1 cellular context compared by ENCODE assay signal in genomic region chr2:202265467-202266277, GRCh38.
TF ChIP-seq lines count a peak whose summit lies in the region.

Gene NOP58 (plus strand): TSS chr2:202265763. CDS start chr2:202265942, 179 bp downstream.

TF ChIP-seq in GM12878, 131 proteins besides CTCF, POLR2A, EP300 and RAD21 (continued from another document and continues in another):
- TF ChIP-seq CUX1 (IDR thresholded peaks at IDR 0.05; ENCODE audit: insufficient replicate concordance, low read depth, low read length) = no peak
- no peak for TF ChIP-seq KLF5 (IDR thresholded peaks at IDR 0.05; ENCODE audit: partially characterized antibody)
- no peak for TF ChIP-seq HDAC2 (IDR thresholded peaks at IDR 0.05)
- TF ChIP-seq LARP7 (IDR thresholded peaks at IDR 0.05) = peak; percentile 95
- TF ChIP-seq, protein P1, sequence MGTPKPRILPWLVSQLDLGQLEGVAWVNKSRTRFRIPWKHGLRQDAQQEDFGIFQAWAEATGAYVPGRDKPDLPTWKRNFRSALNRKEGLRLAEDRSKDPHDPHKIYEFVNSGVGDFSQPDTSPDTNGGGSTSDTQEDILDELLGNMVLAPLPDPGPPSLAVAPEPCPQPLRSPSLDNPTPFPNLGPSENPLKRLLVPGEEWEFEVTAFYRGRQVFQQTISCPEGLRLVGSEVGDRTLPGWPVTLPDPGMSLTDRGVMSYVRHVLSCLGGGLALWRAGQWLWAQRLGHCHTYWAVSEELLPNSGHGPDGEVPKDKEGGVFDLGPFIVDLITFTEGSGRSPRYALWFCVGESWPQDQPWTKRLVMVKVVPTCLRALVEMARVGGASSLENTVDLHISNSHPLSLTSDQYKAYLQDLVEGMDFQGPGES (IDR thresholded peaks at IDR 0.05) = no peak
- peak; percentile 36; the same call in 1 of the 2 replicates for TF ChIP-seq HDGF (IDR thresholded peaks at IDR 0.05)
- TF ChIP-seq E2F8 (IDR thresholded peaks at IDR 0.05; ENCODE audit: low read depth, partially characterized antibody) = peak; percentile 100
- 0 out of 2 replicates have a peak, but pooled peaks have one; percentile 14 for TF ChIP-seq KAT2A (conservative IDR thresholded peaks at IDR 0.05; ENCODE audit: control insufficient read depth, low read depth, low read length)
- TF ChIP-seq, protein P2, sequence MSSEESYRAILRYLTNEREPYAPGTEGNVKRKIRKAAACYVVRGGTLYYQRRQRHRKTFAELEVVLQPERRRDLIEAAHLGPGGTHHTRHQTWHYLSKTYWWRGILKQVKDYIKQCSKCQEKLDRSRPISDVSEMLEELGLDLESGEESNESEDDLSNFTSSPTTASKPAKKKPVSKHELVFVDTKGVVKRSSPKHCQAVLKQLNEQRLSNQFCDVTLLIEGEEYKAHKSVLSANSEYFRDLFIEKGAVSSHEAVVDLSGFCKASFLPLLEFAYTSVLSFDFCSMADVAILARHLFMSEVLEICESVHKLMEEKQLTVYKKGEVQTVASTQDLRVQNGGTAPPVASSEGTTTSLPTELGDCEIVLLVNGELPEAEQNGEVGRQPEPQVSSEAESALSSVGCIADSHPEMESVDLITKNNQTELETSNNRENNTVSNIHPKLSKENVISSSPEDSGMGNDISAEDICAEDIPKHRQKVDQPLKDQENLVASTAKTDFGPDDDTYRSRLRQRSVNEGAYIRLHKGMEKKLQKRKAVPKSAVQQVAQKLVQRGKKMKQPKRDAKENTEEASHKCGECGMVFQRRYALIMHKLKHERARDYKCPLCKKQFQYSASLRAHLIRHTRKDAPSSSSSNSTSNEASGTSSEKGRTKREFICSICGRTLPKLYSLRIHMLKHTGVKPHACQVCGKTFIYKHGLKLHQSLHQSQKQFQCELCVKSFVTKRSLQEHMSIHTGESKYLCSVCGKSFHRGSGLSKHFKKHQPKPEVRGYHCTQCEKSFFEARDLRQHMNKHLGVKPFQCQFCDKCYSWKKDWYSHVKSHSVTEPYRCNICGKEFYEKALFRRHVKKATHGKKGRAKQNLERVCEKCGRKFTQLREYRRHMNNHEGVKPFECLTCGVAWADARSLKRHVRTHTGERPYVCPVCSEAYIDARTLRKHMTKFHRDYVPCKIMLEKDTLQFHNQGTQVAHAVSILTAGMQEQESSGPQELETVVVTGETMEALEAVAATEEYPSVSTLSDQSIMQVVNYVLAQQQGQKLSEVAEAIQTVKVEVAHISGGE (CRISPR knock-in tag; IDR thresholded peaks at IDR 0.05) = no peak
- TF ChIP-seq, protein P3, sequence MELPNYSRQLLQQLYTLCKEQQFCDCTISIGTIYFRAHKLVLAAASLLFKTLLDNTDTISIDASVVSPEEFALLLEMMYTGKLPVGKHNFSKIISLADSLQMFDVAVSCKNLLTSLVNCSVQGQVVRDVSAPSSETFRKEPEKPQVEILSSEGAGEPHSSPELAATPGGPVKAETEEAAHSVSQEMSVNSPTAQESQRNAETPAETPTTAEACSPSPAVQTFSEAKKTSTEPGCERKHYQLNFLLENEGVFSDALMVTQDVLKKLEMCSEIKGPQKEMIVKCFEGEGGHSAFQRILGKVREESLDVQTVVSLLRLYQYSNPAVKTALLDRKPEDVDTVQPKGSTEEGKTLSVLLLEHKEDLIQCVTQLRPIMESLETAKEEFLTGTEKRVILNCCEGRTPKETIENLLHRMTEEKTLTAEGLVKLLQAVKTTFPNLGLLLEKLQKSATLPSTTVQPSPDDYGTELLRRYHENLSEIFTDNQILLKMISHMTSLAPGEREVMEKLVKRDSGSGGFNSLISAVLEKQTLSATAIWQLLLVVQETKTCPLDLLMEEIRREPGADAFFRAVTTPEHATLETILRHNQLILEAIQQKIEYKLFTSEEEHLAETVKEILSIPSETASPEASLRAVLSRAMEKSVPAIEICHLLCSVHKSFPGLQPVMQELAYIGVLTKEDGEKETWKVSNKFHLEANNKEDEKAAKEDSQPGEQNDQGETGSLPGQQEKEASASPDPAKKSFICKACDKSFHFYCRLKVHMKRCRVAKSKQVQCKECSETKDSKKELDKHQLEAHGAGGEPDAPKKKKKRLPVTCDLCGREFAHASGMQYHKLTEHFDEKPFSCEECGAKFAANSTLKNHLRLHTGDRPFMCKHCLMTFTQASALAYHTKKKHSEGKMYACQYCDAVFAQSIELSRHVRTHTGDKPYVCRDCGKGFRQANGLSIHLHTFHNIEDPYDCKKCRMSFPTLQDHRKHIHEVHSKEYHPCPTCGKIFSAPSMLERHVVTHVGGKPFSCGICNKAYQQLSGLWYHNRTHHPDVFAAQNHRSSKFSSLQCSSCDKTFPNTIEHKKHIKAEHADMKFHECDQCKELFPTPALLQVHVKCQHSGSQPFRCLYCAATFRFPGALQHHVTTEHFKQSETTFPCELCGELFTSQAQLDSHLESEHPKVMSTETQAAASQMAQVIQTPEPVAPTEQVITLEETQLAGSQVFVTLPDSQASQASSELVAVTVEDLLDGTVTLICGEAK (IDR thresholded peaks at IDR 0.05; ENCODE audit: borderline replicate concordance) = peak; percentile 89; the same call in 1 of the 2 replicates
- peak; percentile 14; the same call in 1 of the 2 replicates for TF ChIP-seq TBL1XR1 (IDR thresholded peaks at IDR 0.05; ENCODE audit: low read depth, low read length)
- peak; percentile 52 for TF ChIP-seq PKNOX1 (IDR thresholded peaks at IDR 0.05)
- no peak for TF ChIP-seq PBX3 (IDR thresholded peaks at IDR 0.05; ENCODE audit: insufficient replicate concordance, low read depth, low read length)
- TF ChIP-seq ZZZ3 (IDR thresholded peaks at IDR 0.05; ENCODE audit: control insufficient read depth, insufficient read length, low read depth) = no peak
- peak; percentile 36; a peak in 3 of 4 replicates for TF ChIP-seq IKZF2 (IDR thresholded peaks at IDR 0.05)
- no peak for TF ChIP-seq ATF2 (IDR thresholded peaks at IDR 0.05; ENCODE audit: low read length)
- TF ChIP-seq CHD2 (IDR thresholded peaks at IDR 0.05; ENCODE audit: borderline replicate concordance, low read depth, low read length) = peak; percentile 90
- no peak for TF ChIP-seq ZNF24 (IDR thresholded peaks at IDR 0.05)
- TF ChIP-seq RAD51 (IDR thresholded peaks at IDR 0.05) = peak; percentile 74
- TF ChIP-seq SMAD1 (IDR thresholded peaks at IDR 0.05; ENCODE audit: low read depth, partially characterized antibody) = peak; percentile 64
- TF ChIP-seq HDAC6 (IDR thresholded peaks at IDR 0.05; ENCODE audit: unreplicated experiment) = peak; percentile 54
- TF ChIP-seq ZSCAN29 (IDR thresholded peaks at IDR 0.05) = no peak
- TF ChIP-seq, protein P4, sequence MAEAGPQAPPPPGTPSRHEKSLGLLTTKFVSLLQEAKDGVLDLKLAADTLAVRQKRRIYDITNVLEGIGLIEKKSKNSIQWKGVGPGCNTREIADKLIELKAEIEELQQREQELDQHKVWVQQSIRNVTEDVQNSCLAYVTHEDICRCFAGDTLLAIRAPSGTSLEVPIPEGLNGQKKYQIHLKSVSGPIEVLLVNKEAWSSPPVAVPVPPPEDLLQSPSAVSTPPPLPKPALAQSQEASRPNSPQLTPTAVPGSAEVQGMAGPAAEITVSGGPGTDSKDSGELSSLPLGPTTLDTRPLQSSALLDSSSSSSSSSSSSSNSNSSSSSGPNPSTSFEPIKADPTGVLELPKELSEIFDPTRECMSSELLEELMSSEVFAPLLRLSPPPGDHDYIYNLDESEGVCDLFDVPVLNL (IDR thresholded peaks at IDR 0.05; ENCODE audit: low read depth, low read length) = peak; percentile 89
- TF ChIP-seq CREB1 (IDR thresholded peaks at IDR 0.05; ENCODE audit: low read depth) = peak; percentile 97
- TF ChIP-seq POLR2AphosphoS2 (IDR thresholded peaks at IDR 0.05; ENCODE audit: low read depth, low read length) = peak; percentile 96
- TF ChIP-seq, protein P5, sequence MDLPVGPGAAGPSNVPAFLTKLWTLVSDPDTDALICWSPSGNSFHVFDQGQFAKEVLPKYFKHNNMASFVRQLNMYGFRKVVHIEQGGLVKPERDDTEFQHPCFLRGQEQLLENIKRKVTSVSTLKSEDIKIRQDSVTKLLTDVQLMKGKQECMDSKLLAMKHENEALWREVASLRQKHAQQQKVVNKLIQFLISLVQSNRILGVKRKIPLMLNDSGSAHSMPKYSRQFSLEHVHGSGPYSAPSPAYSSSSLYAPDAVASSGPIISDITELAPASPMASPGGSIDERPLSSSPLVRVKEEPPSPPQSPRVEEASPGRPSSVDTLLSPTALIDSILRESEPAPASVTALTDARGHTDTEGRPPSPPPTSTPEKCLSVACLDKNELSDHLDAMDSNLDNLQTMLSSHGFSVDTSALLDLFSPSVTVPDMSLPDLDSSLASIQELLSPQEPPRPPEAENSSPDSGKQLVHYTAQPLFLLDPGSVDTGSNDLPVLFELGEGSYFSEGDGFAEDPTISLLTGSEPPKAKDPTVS (IDR thresholded peaks at IDR 0.05; ENCODE audit: low read depth, low read length) = peak; percentile 97
- TF ChIP-seq MYC (IDR thresholded peaks at IDR 0.05; ENCODE audit: insufficient read depth, insufficient read length, insufficient replicate concordance, low read length, severe bottlenecking) = peak; percentile 85
- TF ChIP-seq SMARCA5 (IDR thresholded peaks at IDR 0.05) = peak; percentile 68; the same call in 1 of the 2 replicates
- peak; percentile 74 for TF ChIP-seq IKZF1 (conservative IDR thresholded peaks at IDR 0.05)
- no peak for TF ChIP-seq EZH2 (IDR thresholded peaks at IDR 0.05; ENCODE audit: borderline replicate concordance, control insufficient read depth, low read depth, low read length)
- peak in 1 of 2 experiments; percentile 22; a peak in 1 of 3 replicates for TF ChIP-seq EGR1 (IDR thresholded peaks at IDR 0.05; ENCODE audit: borderline replicate concordance in 1 of 2, low read depth in 2 of 2, low read length in 2 of 2)
